ENCODE assay signal across 21 cellular contexts in the genomic region with DNA sequence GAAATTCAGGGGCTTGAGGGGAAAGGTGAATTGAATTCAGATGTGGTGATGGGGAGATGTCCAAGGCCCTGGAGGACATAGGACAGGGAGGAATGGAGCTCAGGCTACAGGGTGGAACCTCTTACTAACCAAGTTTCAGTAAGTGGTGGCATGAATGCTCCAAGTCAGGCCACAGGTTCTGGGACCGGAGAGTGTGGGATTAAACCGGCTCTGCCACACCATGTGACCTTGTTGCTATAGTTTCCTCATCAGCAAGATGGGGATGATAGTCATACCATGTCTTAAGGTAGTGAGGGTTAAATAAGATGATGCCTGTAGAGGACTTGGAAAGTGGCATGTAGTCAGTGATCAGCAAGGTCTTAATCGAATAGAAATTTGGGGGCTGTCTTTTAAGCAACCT. TPM values are rescaled to one million over a fixed set of nuclear protein-coding genes. Genes with fewer than 3 reads are reported as not detected.
DNase-seq lines count a peak whose midpoint lies in the region; ATAC-seq and TF ChIP-seq lines count a peak whose summit lies in the region.
"Had no signal": no experiment of that assay in that cellular context is flagged by ENCODE, and none has a peak within 500 bp of the region (broad histone marks: within the 10 kb centered on the region; RNA-seq: fewer than 3 reads in every experiment).

No MANE protein-coding gene starts in this region.

- H3K4me1 Mint-ChIP-seq in CD14-positive monocyte (peaks cover 76% of the 10 kb centered on the region), immature natural killer cell (peaks cover 52 to 81% of the 10 kb centered on the region in 2 donors), HFFc6 (ENCODE audit: low read depth) (peaks cover 9% of the 10 kb centered on the region)
- H3K4me1 Mint-ChIP-seq in CD8-positive, alpha-beta memory T cell, result peaks cover 82 to 98% (median 97%) of the 10 kb centered on the region in 3 donors
- H3K4me1 Mint-ChIP-seq in activated T-helper 17 cell treated with anti-CD3 and anti-CD28 coated beads, Interleukin-2, amount 50 U/mL, for 72 hours, result peaks cover 69% of the 10 kb centered on the region

- no peaks in the 10 kb centered on the region for H3K9me3 ChIP-seq in CD8-positive, alpha-beta memory T cell (ENCODE audit: low read length)
- H3K9me3 ChIP-seq: esophagus muscularis mucosa, lower lobe of right lung, right atrium auricular region had no signal

- no peak for TF ChIP-seq CTCF in CD14-positive monocyte (IDR thresholded peaks at IDR 0.05)
- TF ChIP-seq CTCF in HFFc6 (IDR thresholded peaks at IDR 0.05), result no peak

- peaks cover 86% of the 10 kb centered on the region for H3K4me1 ChIP-seq in CD8-positive, alpha-beta memory T cell (ENCODE audit: insufficient read depth, low read length)

- intact Hi-C loops in CD14-positive monocyte (cut with micrococcal nuclease), result no loop called here

- H3K27ac Mint-ChIP-seq in CD14-positive monocyte, result peak overlapping the region in 6 of 7 donors; percentile 51 to 94 (median 74)
- H3K27ac Mint-ChIP-seq in CD8-positive, alpha-beta memory T cell, result peak overlapping the region; percentile 89 to 99 (median 95)
- peak overlapping the region; percentile 86 for H3K27ac Mint-ChIP-seq in activated T-helper 17 cell treated with anti-CD3 and anti-CD28 coated beads, Interleukin-2, amount 50 U/mL, for 72 hours
- H3K27ac Mint-ChIP-seq in immature natural killer cell, result peak overlapping the region; percentile 25 to 89 (median 68)
- no peak overlapping the region for H3K27ac Mint-ChIP-seq in HFFc6

- H3K4me3 Mint-ChIP-seq in CD14-positive monocyte, result no peak overlapping the region
- H3K4me3 Mint-ChIP-seq in CD8-positive, alpha-beta memory T cell, result peak overlapping the region in 6 of 7 donors; percentile 5 to 74 (median 51)
- peak overlapping the region; percentile 79 for H3K4me3 Mint-ChIP-seq in activated T-helper 17 cell treated with anti-CD3 and anti-CD28 coated beads, Interleukin-2, amount 50 U/mL, for 72 hours
- H3K4me3 Mint-ChIP-seq in immature natural killer cell, result no peak overlapping the region
- no peak overlapping the region for H3K4me3 Mint-ChIP-seq in HFFc6

- peaks cover 28% of the 10 kb centered on the region for H3K36me3 ChIP-seq in CD8-positive, alpha-beta memory T cell (ENCODE audit: insufficient read depth, low read length)
- H3K36me3 ChIP-seq: lower lobe of right lung had no signal

- peak; percentile 71 for ATAC-seq in activated T-helper 17 cell treated with anti-CD3 and anti-CD28 coated beads, Interleukin-2, amount 50 U/mL, for 72 hours (replicated peaks)
- ATAC-seq: lower lobe of right lung had no signal

- H3K36me3 Mint-ChIP-seq in CD14-positive monocyte (peaks cover 29 to 40% of the 10 kb centered on the region in 2 donors), immature natural killer cell (peaks cover 4 to 13% (median 6%) of the 10 kb centered on the region in 3 donors), HFFc6 (ENCODE audit: low read depth) (no peaks in the 10 kb centered on the region)
- peaks cover 16 to 56% (median 22%) of the 10 kb centered on the region in 3 donors for H3K36me3 Mint-ChIP-seq in CD8-positive, alpha-beta memory T cell
- peaks cover 57% of the 10 kb centered on the region for H3K36me3 Mint-ChIP-seq in activated T-helper 17 cell treated with anti-CD3 and anti-CD28 coated beads, Interleukin-2, amount 50 U/mL, for 72 hours (ENCODE audit: low read depth)

- H3K27me3 ChIP-seq in CD8-positive, alpha-beta memory T cell (ENCODE audit: insufficient read depth, low read length, poor library complexity, severe bottlenecking), result no peaks in the 10 kb centered on the region
- H3K27me3 ChIP-seq: esophagus muscularis mucosa, right atrium auricular region had no signal

- no peak overlapping the region for H3K4me3 ChIP-seq in CD8-positive, alpha-beta memory T cell (ENCODE audit: low read length)
- H3K4me3 ChIP-seq: esophagus muscularis mucosa, lower lobe of right lung, right atrium auricular region had no signal

- H3K27me3 Mint-ChIP-seq in CD14-positive monocyte (ENCODE audit: low read depth in 3 of 3), result no peaks in the 10 kb centered on the region
- no peaks in the 10 kb centered on the region for H3K27me3 Mint-ChIP-seq in CD8-positive, alpha-beta memory T cell
- H3K27me3 Mint-ChIP-seq in activated T-helper 17 cell treated with anti-CD3 and anti-CD28 coated beads, Interleukin-2, amount 50 U/mL, for 72 hours, result no peaks in the 10 kb centered on the region
- no peaks in the 10 kb centered on the region for H3K27me3 Mint-ChIP-seq in immature natural killer cell (ENCODE audit: low read depth in 3 of 3)
- H3K27me3 Mint-ChIP-seq in HFFc6 (ENCODE audit: insufficient read depth), result no peaks in the 10 kb centered on the region; the same call in 1 of the 2 replicates

- H3K27ac ChIP-seq in CD8-positive, alpha-beta memory T cell (ENCODE audit: low read depth, low read length), result no peak overlapping the region
- H3K27ac ChIP-seq: esophagus muscularis mucosa, lower lobe of right lung, right atrium auricular region had no signal

- no peaks in the 10 kb centered on the region for H3K9me3 Mint-ChIP-seq in CD14-positive monocyte
- no peaks in the 10 kb centered on the region for H3K9me3 Mint-ChIP-seq in CD8-positive, alpha-beta memory T cell
- H3K9me3 Mint-ChIP-seq in activated T-helper 17 cell treated with anti-CD3 and anti-CD28 coated beads, Interleukin-2, amount 50 U/mL, for 72 hours, result no peaks in the 10 kb centered on the region
- no peaks in the 10 kb centered on the region for H3K9me3 Mint-ChIP-seq in immature natural killer cell
- H3K9me3 Mint-ChIP-seq in HFFc6, result no peaks in the 10 kb centered on the region

- DNase-seq in CD14-positive monocyte (ENCODE audit: low spot score), result no peak
- DNase-seq in CD8-positive, alpha-beta memory T cell, result no peak
- DNase-seq in immature natural killer cell, result no peak
- DNase-seq in NCI-H187 treated with DMSO at 0.1 percent for 48 hours (lab: John Stamatoyannopoulos, UW), result no peak
- no peak for DNase-seq in activated gamma-delta T cell (lab: John Stamatoyannopoulos, UW)
- no peak for DNase-seq in HFFc6
- DNase-seq: activated CD4-positive, CD25-positive, alpha-beta regulatory T cell; AML-193; cortex of kidney; DMS 273 treated with DMSO at 0.1 percent for 48 hours; glutamatergic neuron; HCEC 1CT; lower lobe of right lung; NCI-H146; NCI-H226 had no signal

- CTCF ChIA-PET in CD8-positive, alpha-beta memory T cell (lab: Charles Lee), result interaction anchor here (1.0 to 1.6 kb wide), 3 partner anchors 16 to 146 kb away, joined by 3 to 4 read pairs (median 4); no protein-coding TSS in a partner anchor

- POLR2A ChIA-PET in CD8-positive, alpha-beta memory T cell (lab: Charles Lee), result interaction anchor here (1.0 kb wide), 1 partner anchor 16 kb away, joined by 3 read pairs; no protein-coding TSS in a partner anchor

RNA-seq across cellular contexts. Expression of a gene that starts 16.3 kb away (rescaled TPM):
- polyA plus RNA-seq in CD14-positive monocyte (100 to 1,000 TPM; 190 to 288 TPM), immature natural killer cell (100 to 1,000 TPM in 1 of 3 donors, 10 to 100 TPM in 2; 63.2 to 154 (median 87.1) TPM)
- 10 to 100 TPM; 61.5 to 62.8 TPM for total RNA-seq in CD8-positive, alpha-beta memory T cell
- polyA plus RNA-seq in CD8-positive, alpha-beta memory T cell, result 232 TPM
- 10 to 100 TPM; 92.4 to 95.1 TPM for total RNA-seq in activated T-helper 17 cell treated with anti-CD3 and anti-CD28 coated beads, Interleukin-2, amount 50 U/mL, for 72 hours
- total RNA-seq in HFFc6 (2021; fragmentation: NEBNext Ultra II Directional; extraction: Animal tissue kit (Norgen Biotek cat#: 25700)), result under 1 TPM in 1 of 6 experiments, not detected in 5; 0.17 TPM
- total RNA-seq: HT-29 had no signal
- polyA plus RNA-seq: neural cell had no signal

RNA-seq across cellular contexts. Expression of a gene that starts 32.7 kb away (rescaled TPM):
- 1 to 10 TPM; 1.7 to 2.2 TPM for polyA plus RNA-seq in CD14-positive monocyte
- total RNA-seq in CD8-positive, alpha-beta memory T cell, result 10 to 100 TPM; 15.2 to 16.2 TPM
- 32.4 TPM for polyA plus RNA-seq in CD8-positive, alpha-beta memory T cell
- 10 to 100 TPM in 1 of 2 donors, 1 to 10 TPM in 1; 8.7 to 10.1 TPM for total RNA-seq in activated T-helper 17 cell treated with anti-CD3 and anti-CD28 coated beads, Interleukin-2, amount 50 U/mL, for 72 hours
- 10 to 100 TPM; 10.1 to 30.0 (median 21.1) TPM for polyA plus RNA-seq in immature natural killer cell
- not detected for total RNA-seq in HFFc6 (2021; fragmentation: NEBNext Ultra II Directional; extraction: Animal tissue kit (Norgen Biotek cat#: 25700))
- total RNA-seq: esophagus muscularis mucosa, HT-29, temporal lobe had no signal
- polyA plus RNA-seq: neural cell had no signal

Comparison
In these comparisons a context has a peak if more than half of its experiments do, and no peak if none do; other contexts are left out.
1. H3K4me3 Mint-ChIP-seq: peak in CD8-positive, alpha-beta memory T cell (6 of 7) and activated T-helper 17 cell treated with anti-CD3 and anti-CD28 coated beads, Interleukin-2, amount 50 U/mL, for 72 hours (single experiment); none in CD14-positive monocyte (0 of 2), immature natural killer cell (0 of 5) and HFFc6 (single experiment).
2. RNA of a gene that starts 16.3 kb away (total RNA-seq): 92.4 to 95.1 TPM in activated T-helper 17 cell treated with anti-CD3 and anti-CD28 coated beads, Interleukin-2, amount 50 U/mL, for 72 hours and 61.5 to 62.8 TPM in CD8-positive, alpha-beta memory T cell; 0.17 TPM in HFFc6; every median in the first group is over 10 times any median in the second.
3. RNA of a gene that starts 32.7 kb away (total RNA-seq): 15.2 to 16.2 TPM in CD8-positive, alpha-beta memory T cell and 8.7 to 10.1 TPM in activated T-helper 17 cell treated with anti-CD3 and anti-CD28 coated beads, Interleukin-2, amount 50 U/mL, for 72 hours; not detected in HFFc6; every median in the first group is over 4 times any median in the second.